In genomic region chr4:37793562-37793961, GRCh38 we compare ENCODE assay signal across 8 cellular contexts. TPM values are rescaled to one million over a fixed set of nuclear protein-coding genes. Genes with fewer than 3 reads are reported as not detected.
A peak's percentile ranks its signal among the peaks of the same experiment; 100 is the strongest.
DNase-seq lines count a peak whose midpoint lies in the region; ATAC-seq, FAIRE-seq and TF ChIP-seq lines count a peak whose summit lies in the region.

No MANE protein-coding gene starts in this region.

- H3K4me3 ChIP-seq in WERI-Rb-1 (ENCODE audit: low read depth, low read length), result no peak overlapping the region

- FAIRE-seq in GM19239 (lab: Jason Lieb, UNC), result no peak

- H3K36me3 ChIP-seq in WERI-Rb-1, result no peaks in the 10 kb centered on the region

- ATAC-seq in HG02610 (IDR thresholded peaks at IDR 0.05; ENCODE audit: unreplicated experiment) (peak; percentile 48), HG02840 (IDR thresholded peaks at IDR 0.05; ENCODE audit: low FRiP score, unreplicated experiment) (no peak), HG02852 (IDR thresholded peaks at IDR 0.05; ENCODE audit: unreplicated experiment) (no peak)

- DNase-seq in COR-L47 (lab: John Stamatoyannopoulos, UW), result peak; percentile 23
- DNase-seq in WERI-Rb-1, result no peak
- peak; percentile 11 for DNase-seq in hepatic stellate cell (ENCODE audit: low spot score)
- no peak for DNase-seq in GM19239 (ENCODE audit: insufficient read length, low spot score)
- DNase-seq in occipital lobe (lab: John Stamatoyannopoulos, UW), result no peak

- no peaks in the 10 kb centered on the region for H3K9me3 ChIP-seq in WERI-Rb-1 (ENCODE audit: severe bottlenecking)

- peaks cover 62% of the 10 kb centered on the region for H3K27me3 ChIP-seq in WERI-Rb-1 (ENCODE audit: insufficient read depth, low read depth, severe bottlenecking)

- H3K27ac ChIP-seq in WERI-Rb-1, result no peak overlapping the region

- peak; percentile 73 for TF ChIP-seq CTCF in WERI-Rb-1 (IDR thresholded peaks at IDR 0.05; ENCODE audit: low read depth, low read length)

RNA-seq across cellular contexts. Expression of gene PGM2, which starts 32.9 kb away (rescaled TPM):
- 20.4 TPM for total RNA-seq in occipital lobe

Comparison
In these comparisons a context has a peak if more than half of its experiments do, and no peak if none do; other contexts are left out.
1. DNase-seq: peak in COR-L47 (single experiment) and hepatic stellate cell (single experiment); none in WERI-Rb-1 (single experiment), GM19239 (single experiment) and occipital lobe (single experiment).